ENCODE assay signal across 2 cellular contexts in genomic region chr2:231683907-231684306, GRCh38.
TF ChIP-seq lines count a peak whose summit lies in the region.

No MANE protein-coding gene starts in this region.

TF ChIP-seq in A549, 52 proteins besides CTCF, POLR2A, EP300 and RAD21 (continued from another document):
- no peak for TF ChIP-seq BHLHE40 (IDR thresholded peaks at IDR 0.05; ENCODE audit: low read depth, low read length)
- TF ChIP-seq, protein P1, sequence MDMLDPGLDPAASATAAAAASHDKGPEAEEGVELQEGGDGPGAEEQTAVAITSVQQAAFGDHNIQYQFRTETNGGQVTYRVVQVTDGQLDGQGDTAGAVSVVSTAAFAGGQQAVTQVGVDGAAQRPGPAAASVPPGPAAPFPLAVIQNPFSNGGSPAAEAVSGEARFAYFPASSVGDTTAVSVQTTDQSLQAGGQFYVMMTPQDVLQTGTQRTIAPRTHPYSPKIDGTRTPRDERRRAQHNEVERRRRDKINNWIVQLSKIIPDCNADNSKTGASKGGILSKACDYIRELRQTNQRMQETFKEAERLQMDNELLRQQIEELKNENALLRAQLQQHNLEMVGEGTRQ (IDR thresholded peaks at IDR 0.05): no peak

TF ChIP-seq in IMR-90, 13 proteins besides CTCF, POLR2A, EP300 and RAD21 (continued from another document):
- TF ChIP-seq MAFK (IDR thresholded peaks at IDR 0.05; ENCODE audit: low read depth, low read length): no peak
